ENCODE assay signal across 21 cellular contexts in genomic region chr5:138694146-138694545, GRCh38. TPM values are rescaled to one million over a fixed set of nuclear protein-coding genes. Genes with fewer than 3 reads are reported as not detected.
DNase-seq lines count a peak whose midpoint lies in the region; ATAC-seq and TF ChIP-seq lines count a peak whose summit lies in the region.
"Had no signal": no experiment of that assay in that cellular context is flagged by ENCODE, and none has a peak within 500 bp of the region (broad histone marks: within the 10 kb centered on the region; RNA-seq: fewer than 3 reads in every experiment).

No MANE protein-coding gene starts in this region.

- H4K20me1 ChIP-seq in PC-9 (ENCODE audit: insufficient read depth): no peaks in the 10 kb centered on the region
- no peaks in the 10 kb centered on the region for H4K20me1 ChIP-seq in smooth muscle cell (ENCODE audit: low read depth)

- H3K9me3 ChIP-seq in PC-9 (ENCODE audit: insufficient read depth, low read depth) (no peaks in the 10 kb centered on the region), smooth muscle cell (replicated peaks; ENCODE audit: low read depth) (no peaks in the 10 kb centered on the region)
- H3K9me3 ChIP-seq: BE2C had no signal

- H3K27me3 ChIP-seq in PC-9 (ENCODE audit: insufficient read depth, low read depth) (no peaks in the 10 kb centered on the region), smooth muscle cell (ENCODE audit: low read depth) (no peaks in the 10 kb centered on the region)
- H3K27me3 ChIP-seq: BE2C had no signal

- no TSS peak for BruUV-seq in PC-9 (replicated peaks; lab: Mats Ljungman, UMichigan)

- H3K4me1 ChIP-seq in PC-9 (replicated peaks; ENCODE audit: insufficient read depth) (peaks cover 23% of the 10 kb centered on the region), smooth muscle cell (ENCODE audit: low read depth) (peaks cover 4% of the 10 kb centered on the region)

- intact Hi-C loops in PC-9 (cut with micrococcal nuclease; ENCODE audit: unreplicated experiment): no loop called here

- no peaks in the 10 kb centered on the region for H3K9me3 Mint-ChIP-seq in activated naive CD4-positive, alpha-beta T cell treated with anti-CD3 and anti-CD28 coated beads, Interleukin-2, amount 10 ng/mL, durations not matched to agents 7 days and 5 days
- H3K9me3 Mint-ChIP-seq: HFFc6 had no signal

- H3K4me1 Mint-ChIP-seq in activated naive CD4-positive, alpha-beta T cell treated with anti-CD3 and anti-CD28 coated beads, Interleukin-2, amount 10 ng/mL, durations not matched to agents 7 days and 5 days: no peaks in the 10 kb centered on the region
- H3K4me1 Mint-ChIP-seq: IgD-negative memory B cell had no signal

- no peak overlapping the region for H3K4me3 Mint-ChIP-seq in activated naive CD4-positive, alpha-beta T cell treated with anti-CD3 and anti-CD28 coated beads, Interleukin-2, amount 10 ng/mL, durations not matched to agents 7 days and 5 days
- H3K4me3 Mint-ChIP-seq: CD8-positive, alpha-beta memory T cell; HFFc6; IgD-negative memory B cell had no signal

- no peak overlapping the region for H2AFZ ChIP-seq in PC-9
- H2AFZ ChIP-seq in smooth muscle cell (ENCODE audit: low read depth): no peak overlapping the region

- no peak overlapping the region for H3K27ac ChIP-seq in PC-9
- H3K27ac ChIP-seq in smooth muscle cell (ENCODE audit: low read depth): peak overlapping the region; percentile 84

- DNase-seq in PC-9 (no peak), epithelial cell of esophagus (ENCODE audit: low read depth) (peak; percentile 68), kidney tubule cell (ENCODE audit: low spot score) (peak; percentile 28), smooth muscle cell (lab: John Stamatoyannopoulos, UW; ENCODE audit: unreplicated experiment) (no peak), RPMI8226 (no peak)
- no peak for DNase-seq in activated naive CD4-positive, alpha-beta T cell treated with anti-CD3 and anti-CD28 coated beads, Interleukin-2, amount 10 ng/mL, durations not matched to agents 7 days and 5 days
- DNase-seq: ACHN; BE2C; C1 segment of cervical spinal cord; CD4-positive, CD25-positive, alpha-beta regulatory T cell; CD8-positive, alpha-beta memory T cell; COR-L47; GDM1; GOT3; H7; HFFc6 had no signal

- ATAC-seq in HG02610 (IDR thresholded peaks at IDR 0.05; ENCODE audit: unreplicated experiment) (no peak), HG02973 (IDR thresholded peaks at IDR 0.05; ENCODE audit: unreplicated experiment) (no peak)
- ATAC-seq: HCT116, HepG2 had no signal

- POLR2A ChIA-PET in PC-9 (lab: Charles Lee; ENCODE audit: unreplicated experiment): no interaction called here

- no peaks in the 10 kb centered on the region for H3K9me2 ChIP-seq in PC-9 (ENCODE audit: insufficient read depth)

- CTCF ChIA-PET in PC-9 (lab: Charles Lee): no interaction called here
- CTCF ChIA-PET in activated naive CD4-positive, alpha-beta T cell treated with anti-CD3 and anti-CD28 coated beads, Interleukin-2, amount 10 ng/mL, durations not matched to agents 7 days and 5 days (lab: Charles Lee): no interaction called here

- 0 out of 2 replicates have a peak overlapping the region, but pooled peaks have one; percentile 14 for H3K4me2 ChIP-seq in PC-9
- no peak overlapping the region for H3K4me2 ChIP-seq in smooth muscle cell

- no peak overlapping the region for H3K9ac ChIP-seq in smooth muscle cell (ENCODE audit: low read depth)

- H3K79me2 ChIP-seq in PC-9 (ENCODE audit: low read depth): no peaks in the 10 kb centered on the region
- no peaks in the 10 kb centered on the region for H3K79me2 ChIP-seq in smooth muscle cell (ENCODE audit: low read depth)

- no peak overlapping the region for H3K27ac Mint-ChIP-seq in activated naive CD4-positive, alpha-beta T cell treated with anti-CD3 and anti-CD28 coated beads, Interleukin-2, amount 10 ng/mL, durations not matched to agents 7 days and 5 days
- H3K27ac Mint-ChIP-seq: CD4-positive, CD25-positive, alpha-beta regulatory T cell; CD8-positive, alpha-beta memory T cell; HFFc6; IgD-negative memory B cell had no signal

- H3K36me3 ChIP-seq in PC-9 (ENCODE audit: low read depth) (no peaks in the 10 kb centered on the region), smooth muscle cell (ENCODE audit: low read depth) (no peaks in the 10 kb centered on the region)
- H3K36me3 ChIP-seq: BE2C had no signal

- 0 out of 2 replicates have a peak, but pooled peaks cover 9% of the 10 kb centered on the region for H3F3A ChIP-seq in PC-9 (ENCODE audit: insufficient read depth, low read depth)
- H3F3A ChIP-seq in smooth muscle cell (ENCODE audit: low read depth): peaks cover 13% of the 10 kb centered on the region

- H3K27me3 Mint-ChIP-seq in activated naive CD4-positive, alpha-beta T cell treated with anti-CD3 and anti-CD28 coated beads, Interleukin-2, amount 10 ng/mL, durations not matched to agents 7 days and 5 days: peaks cover 83% of the 10 kb centered on the region

- no peaks in the 10 kb centered on the region for H3K36me3 Mint-ChIP-seq in activated naive CD4-positive, alpha-beta T cell treated with anti-CD3 and anti-CD28 coated beads, Interleukin-2, amount 10 ng/mL, durations not matched to agents 7 days and 5 days
- H3K36me3 Mint-ChIP-seq: CD4-positive, CD25-positive, alpha-beta regulatory T cell; IgD-negative memory B cell had no signal

- TF ChIP-seq CTCF in PC-9 (conservative IDR thresholded peaks at IDR 0.05) (no peak), epithelial cell of esophagus (IDR thresholded peaks at IDR 0.05; ENCODE audit: insufficient read depth, low read depth, low read length, missing control alignments) (no peak), smooth muscle cell (IDR thresholded peaks at IDR 0.05; ENCODE audit: borderline replicate concordance, insufficient read depth, poor library complexity, severe bottlenecking) (no peak)

- H3K4me3 ChIP-seq in PC-9 (no peak overlapping the region), epithelial cell of esophagus (ENCODE audit: low read length) (no peak overlapping the region), smooth muscle cell (no peak overlapping the region)

- 85% methylated on average over 3 of the region's 3 CpGs for WGBS in smooth muscle cell (ENCODE audit: low lambda C conversion rate)

RNA-seq across cellular contexts. Expression of gene CTNNA1, which starts 59.1 kb away (rescaled TPM):
- total RNA-seq in PC-9 (2021): 91.7 and 94.0 TPM in 2 replicates
- total RNA-seq in smooth muscle cell: 251 and 285 TPM in 2 replicates
- 148 and 149 TPM in 2 replicates for polyA plus RNA-seq in smooth muscle cell

Comparison
In these comparisons a context has a peak if more than half of its experiments do, and no peak if none do; other contexts are left out.
1. DNase-seq: peak in epithelial cell of esophagus (single experiment) and kidney tubule cell (single experiment); none in PC-9 (0 of 2), smooth muscle cell (single experiment), RPMI8226 (single experiment) and activated naive CD4-positive, alpha-beta T cell treated with anti-CD3 and anti-CD28 coated beads, Interleukin-2, amount 10 ng/mL, durations not matched to agents 7 days and 5 days (single experiment).